In genomic region chr4:100042711-100043110, GRCh38 we compare ENCODE assay signal across 33 cellular contexts.
"Had no signal": no experiment of that assay in that cellular context is flagged by ENCODE, and none has a peak within 500 bp of the region (broad histone marks: within the 10 kb centered on the region; RNA-seq: fewer than 3 reads in every experiment).

No MANE protein-coding gene starts in this region.

- H3K36me3 ChIP-seq: brain microvascular endothelial cell, esophagus squamous epithelium, WERI-Rb-1 had no signal

- H3K9me3 ChIP-seq: esophagus squamous epithelium had no signal

- H3K27ac ChIP-seq: brain microvascular endothelial cell, esophagus squamous epithelium, WERI-Rb-1 had no signal

- H3K4me3 ChIP-seq: esophagus squamous epithelium had no signal

- FAIRE-seq: astrocyte, bronchial epithelial cell, colon had no signal

- DNase-seq: activated B cell treated with CpG ODN at 0.5 μM for 24 hours; activated CD4-positive, alpha-beta memory T cell treated with anti-CD3 and anti-CD28 coated beads for 36 hours; activated CD4-positive, alpha-beta T cell treated with anti-CD3 and anti-CD28 coated beads for 36 hours; activated CD4-positive, alpha-beta T cell treated with anti-CD3 and anti-CD28 coated beads, Interleukin-2, amount 10 ng/mL, durations not matched to agents 24 days and 14 days; activated CD8-positive, alpha-beta memory T cell treated with anti-CD3 and anti-CD28 coated beads, Interleukin-2, amount 10 ng/mL, durations not matched to agents 7 days and 5 days; activated CD8-positive, alpha-beta memory T cell treated with anti-CD3 and anti-CD28 coated beads, Interleukin-2, amount 50 U/mL, for 4 hours; activated CD8-positive, alpha-beta T cell treated with anti-CD3 and anti-CD28 coated beads, Interleukin-2, amount 10 ng/mL, durations not matched to agents 7 days and 5 days; activated gamma-delta T cell; activated naive CD4-positive, alpha-beta T cell; activated naive CD4-positive, alpha-beta T cell treated with anti-CD3 and anti-CD28 coated beads, Interleukin-2, amount 10 ng/mL, durations not matched to agents 7 days and 5 days; activated naive CD8-positive, alpha-beta T cell treated with anti-CD3 and anti-CD28 coated beads, Interleukin-2, amount 10 ng/mL, durations not matched to agents 7 days and 5 days; activated T-cell treated with anti-CD3 and anti-CD28 coated beads, Interleukin-2, amount 50 U/mL, for 1 hour; activated T-cell treated with anti-CD3 and anti-CD28 coated beads, Interleukin-2, amount 50 U/mL, for 48 hours; amniotic stem cell; anterior cingulate cortex; brain microvascular endothelial cell; cortex of kidney; dermis blood vessel endothelial cell; effector CD4-positive, alpha-beta T cell; effector memory CD8-positive, alpha-beta T cell; erythroblast; esophagus squamous epithelium; foreskin melanocyte; head of caudate nucleus; hippocampal formation; T-helper 17 cell; T1000; WERI-Rb-1 had no signal

- H3K27me3 ChIP-seq: brain microvascular endothelial cell, esophagus squamous epithelium had no signal

- ATAC-seq: activated CD4-positive, alpha-beta T cell treated with anti-CD3 and anti-CD28 coated beads for 36 hours; activated CD4-positive, CD25-positive, alpha-beta regulatory T cell treated with anti-CD3 and anti-CD28 coated beads, Interleukin-2, amount 50 U/mL, for 24 hours; activated CD8-positive, alpha-beta memory T cell treated with anti-CD3 and anti-CD28 coated beads, Interleukin-2, amount 10 ng/mL, durations not matched to agents 7 days and 5 days; activated CD8-positive, alpha-beta T cell treated with anti-CD3 and anti-CD28 coated beads, Interleukin-2, amount 10 ng/mL, durations not matched to agents 7 days and 5 days; activated naive CD4-positive, alpha-beta T cell treated with anti-CD3 and anti-CD28 coated beads, Interleukin-2, amount 50 U/mL, for 72 hours; effector memory CD8-positive, alpha-beta T cell; T-helper 17 cell had no signal

- H3K4me1 ChIP-seq: esophagus squamous epithelium had no signal
